ENCODE assay signal across 9 cellular contexts in the genomic region with DNA sequence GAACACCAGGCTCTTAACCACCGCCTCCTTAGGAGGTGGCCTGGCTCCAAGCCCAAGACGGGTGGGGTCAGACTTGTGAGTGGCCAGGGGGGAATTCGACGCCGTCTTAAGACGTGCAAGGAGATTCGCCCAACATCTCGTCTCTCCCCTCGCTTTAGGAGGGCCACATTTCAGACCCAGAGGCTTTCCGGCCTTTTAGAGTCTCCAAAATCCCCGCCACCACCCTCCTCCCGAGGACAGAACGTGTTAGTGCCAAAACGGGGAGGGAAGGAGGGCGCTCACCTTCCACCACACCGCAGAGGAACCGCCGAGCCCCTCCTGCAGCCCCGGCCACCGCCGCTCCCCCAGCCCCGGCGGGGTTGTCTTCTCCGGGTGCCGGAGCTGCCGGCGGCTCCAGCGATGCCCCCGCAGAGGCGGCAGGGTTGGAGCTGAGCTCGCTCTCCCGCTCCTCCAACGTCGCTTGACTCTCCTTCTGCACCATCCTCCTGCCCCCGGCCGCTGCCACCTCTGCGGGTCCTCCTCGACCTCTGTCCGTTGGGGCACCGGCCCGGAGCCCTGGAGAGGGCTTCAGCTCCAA. TPM values are rescaled to one million over a fixed set of nuclear protein-coding genes. Genes with fewer than 3 reads are reported as not detected.
DNase-seq lines count a peak whose midpoint lies in the region; ATAC-seq and TF ChIP-seq lines count a peak whose summit lies in the region.
"Had no signal": no experiment of that assay in that cellular context is flagged by ENCODE, and none has a peak within 500 bp of the region (broad histone marks: within the 10 kb centered on the region; RNA-seq: fewer than 3 reads in every experiment).

No MANE protein-coding gene starts in this region.

- no peaks in the 10 kb centered on the region for H3K27me3 Mint-ChIP-seq in activated CD4-positive, alpha-beta memory T cell treated with anti-CD3 and anti-CD28 coated beads, Interleukin-2, amount 10 ng/mL, durations not matched to agents 7 days and 5 days
- H3K27me3 Mint-ChIP-seq in type B pancreatic cell, result no peaks in the 10 kb centered on the region

- POLR2A ChIA-PET in activated CD4-positive, alpha-beta memory T cell treated with anti-CD3 and anti-CD28 coated beads, Interleukin-2, amount 10 ng/mL, durations not matched to agents 7 days and 5 days (lab: Charles Lee), result interaction anchor here (0.6 to 6.8 kb wide), 29 partner anchors 9 to 1321 kb away, joined by 3 to 173 read pairs (median 7); partner anchors contain the start of genes ARMH3, CUEDC2, FBXW4 and HPS6

- H3K9me3 Mint-ChIP-seq in activated CD4-positive, alpha-beta memory T cell treated with anti-CD3 and anti-CD28 coated beads, Interleukin-2, amount 10 ng/mL, durations not matched to agents 7 days and 5 days, result no peaks in the 10 kb centered on the region
- H3K9me3 Mint-ChIP-seq in type B pancreatic cell, result no peaks in the 10 kb centered on the region

- peak; percentile 92 for DNase-seq in AG09319 (ENCODE audit: extremely low read depth, low read depth)
- peak; percentile 92 for DNase-seq in LNCaP clone FGC (ENCODE audit: low read depth)
- DNase-seq in activated CD4-positive, alpha-beta memory T cell treated with anti-CD3 and anti-CD28 coated beads, Interleukin-2, amount 10 ng/mL, durations not matched to agents 7 days and 5 days, result no peak
- DNase-seq in type B pancreatic cell (ENCODE audit: extremely low spot score, unreplicated experiment), result no peak
- DNase-seq in NCI-H510A treated with DMSO at 0.1 percent for 48 hours (lab: John Stamatoyannopoulos, UW), result no peak

- H3K9me3 ChIP-seq in mucosa of stomach (ENCODE audit: control insufficient read depth, low read length), result no peaks in the 10 kb centered on the region

- peak overlapping the region; percentile 91 for H3K4me3 ChIP-seq in LNCaP clone FGC (ENCODE audit: low read depth, low read length)
- H3K4me3 ChIP-seq in mucosa of stomach (ENCODE audit: low read length), result peak overlapping the region; percentile 40

- no peak for TF ChIP-seq CTCF in AG09319 (IDR thresholded peaks at IDR 0.05; ENCODE audit: low read depth, low read length)
- TF ChIP-seq CTCF in LNCaP clone FGC (IDR thresholded peaks at IDR 0.05; ENCODE audit: control insufficient read depth, extremely low read depth, insufficient read depth), result no peak
- TF ChIP-seq CTCF in type B pancreatic cell (conservative IDR thresholded peaks at IDR 0.05), result peak; percentile 10

- ATAC-seq in GM18511 (IDR thresholded peaks at IDR 0.05; ENCODE audit: unreplicated experiment), result peak; percentile 3
- ATAC-seq in esophagus mucosa, result peak; percentile 75

- peak overlapping the region; percentile 87 for H3K9ac ChIP-seq in mucosa of stomach (ENCODE audit: low read length)

- H3K4me1 Mint-ChIP-seq in activated CD4-positive, alpha-beta memory T cell treated with anti-CD3 and anti-CD28 coated beads, Interleukin-2, amount 10 ng/mL, durations not matched to agents 7 days and 5 days, result peaks cover 47% of the 10 kb centered on the region
- peaks cover 29% of the 10 kb centered on the region for H3K4me1 Mint-ChIP-seq in type B pancreatic cell (ENCODE audit: unreplicated experiment)

- H3K4me3 Mint-ChIP-seq in activated CD4-positive, alpha-beta memory T cell treated with anti-CD3 and anti-CD28 coated beads, Interleukin-2, amount 10 ng/mL, durations not matched to agents 7 days and 5 days, result peak overlapping the region; percentile 96
- peak overlapping the region; percentile 99 for H3K4me3 Mint-ChIP-seq in type B pancreatic cell

- H3K36me3 ChIP-seq in mucosa of stomach (ENCODE audit: control insufficient read depth, insufficient read depth, low read length), result no peaks in the 10 kb centered on the region

- peak overlapping the region; percentile 96 for H3K27ac Mint-ChIP-seq in activated CD4-positive, alpha-beta memory T cell treated with anti-CD3 and anti-CD28 coated beads, Interleukin-2, amount 10 ng/mL, durations not matched to agents 7 days and 5 days
- H3K27ac Mint-ChIP-seq in type B pancreatic cell, result peak overlapping the region; percentile 98

- H3K36me3 Mint-ChIP-seq in activated CD4-positive, alpha-beta memory T cell treated with anti-CD3 and anti-CD28 coated beads, Interleukin-2, amount 10 ng/mL, durations not matched to agents 7 days and 5 days (ENCODE audit: low read depth), result peaks cover 44% of the 10 kb centered on the region
- H3K36me3 Mint-ChIP-seq in type B pancreatic cell, result peaks cover 11% of the 10 kb centered on the region

- no peaks in the 10 kb centered on the region for H3K27me3 ChIP-seq in mucosa of stomach (ENCODE audit: control insufficient read depth, insufficient read depth, low read length)

- CTCF ChIA-PET in activated CD4-positive, alpha-beta memory T cell treated with anti-CD3 and anti-CD28 coated beads, Interleukin-2, amount 10 ng/mL, durations not matched to agents 7 days and 5 days (lab: Charles Lee), result interaction anchor here (0.9 to 7.3 kb wide), 9 partner anchors 10 to 255 kb away, joined by 3 to 55 read pairs (median 4); no protein-coding TSS in a partner anchor

- peaks cover 24% of the 10 kb centered on the region for H3K4me1 ChIP-seq in mucosa of stomach (ENCODE audit: control insufficient read depth, insufficient read depth, low read length)

RNA-seq across cellular contexts. Expression of gene OGA, which starts 0.6 kb away (rescaled TPM):
- total RNA-seq in activated CD4-positive, alpha-beta memory T cell treated with anti-CD3 and anti-CD28 coated beads, Interleukin-2, amount 10 ng/mL, durations not matched to agents 7 days and 5 days, result 100 to 1,000 TPM; 142 to 145 TPM
- total RNA-seq in esophagus mucosa (54.4 TPM), type B pancreatic cell (ENCODE audit: low replicate concordance) (99.5 and 99.6 TPM in 2 replicates)

RNA-seq across cellular contexts. Expression of gene KCNIP2, which starts 26.0 kb away (rescaled TPM):
- 1 to 10 TPM; 2.5 to 2.6 TPM for total RNA-seq in activated CD4-positive, alpha-beta memory T cell treated with anti-CD3 and anti-CD28 coated beads, Interleukin-2, amount 10 ng/mL, durations not matched to agents 7 days and 5 days
- total RNA-seq in esophagus mucosa (0.84 TPM), type B pancreatic cell (ENCODE audit: low replicate concordance) (1.4 and 4.9 TPM in 2 replicates)

RNA-seq across cellular contexts. Expression of gene NPM3, which starts 34.4 kb away (rescaled TPM):
- total RNA-seq in activated CD4-positive, alpha-beta memory T cell treated with anti-CD3 and anti-CD28 coated beads, Interleukin-2, amount 10 ng/mL, durations not matched to agents 7 days and 5 days, result 10 to 100 TPM; 26.6 to 26.7 TPM
- total RNA-seq in esophagus mucosa, result 70.2 TPM
- total RNA-seq in type B pancreatic cell (ENCODE audit: low replicate concordance), result 47.2 and 63.6 TPM in 2 replicates

RNA-seq across cellular contexts. Expression of gene FGF8, which starts 41.7 kb away (rescaled TPM):
- not detected for total RNA-seq in activated CD4-positive, alpha-beta memory T cell treated with anti-CD3 and anti-CD28 coated beads, Interleukin-2, amount 10 ng/mL, durations not matched to agents 7 days and 5 days
- total RNA-seq in esophagus mucosa, result not detected
- total RNA-seq in type B pancreatic cell (ENCODE audit: low replicate concordance), result 3.8 TPM in 1 of 2 replicates, not detected in the other
- total RNA-seq: T-helper 1 cell treated with Interleukin-12 subunit alpha and Interleukin-12 subunit beta and Interleukin-4 antibody, amounts not matched to agents 30 ng/mL and 1 ng/mL, for 36 hours had no signal

Comparison
In these comparisons a context has a peak if more than half of its experiments do, and no peak if none do; other contexts are left out.
1. DNase-seq: peak in AG09319 (single experiment) and LNCaP clone FGC (single experiment); none in activated CD4-positive, alpha-beta memory T cell treated with anti-CD3 and anti-CD28 coated beads, Interleukin-2, amount 10 ng/mL, durations not matched to agents 7 days and 5 days (single experiment), type B pancreatic cell (single experiment) and NCI-H510A treated with DMSO at 0.1 percent for 48 hours (single experiment).